Comparison of ENCODE assay signal across 12 cellular contexts in genomic region chr7:121076350-121077164, GRCh38.
DNase-seq lines count a peak whose midpoint lies in the region; ATAC-seq, FAIRE-seq and TF ChIP-seq lines count a peak whose summit lies in the region.
"Had no signal": no experiment of that assay in that cellular context is flagged by ENCODE, and none has a peak within 500 bp of the region (broad histone marks: within the 10 kb centered on the region; RNA-seq: fewer than 3 reads in every experiment).

No MANE protein-coding gene starts in this region.

- no peak overlapping the region for H3K27ac Mint-ChIP-seq in activated CD4-positive, alpha-beta T cell treated with anti-CD3 and anti-CD28 coated beads for 36 hours

- no peak for TF ChIP-seq POLR2A in GM12892 (IDR thresholded peaks at IDR 0.05; ENCODE audit: low read depth, low read length)

- no peaks in the 10 kb centered on the region for H3K9me3 Mint-ChIP-seq in activated CD4-positive, alpha-beta T cell treated with anti-CD3 and anti-CD28 coated beads for 36 hours (ENCODE audit: low read depth)

- intact Hi-C loops in activated CD4-positive, alpha-beta T cell treated with anti-CD3 and anti-CD28 coated beads for 36 hours (cut with DNase I, micrococcal nuclease): no loop called here
- intact Hi-C loops in tibial artery (cut with DNase I; ENCODE audit: low total_unique reads): no loop called here

- H3K4me3 Mint-ChIP-seq in activated CD4-positive, alpha-beta T cell treated with anti-CD3 and anti-CD28 coated beads for 36 hours: no peak overlapping the region

- H3K4me3 ChIP-seq in fibroblast of pulmonary artery (replicated peaks; ENCODE audit: low read depth, low read length) (no peak overlapping the region), tibial artery (no peak overlapping the region)
- H3K4me3 ChIP-seq: body of pancreas had no signal

- ATAC-seq in activated CD4-positive, alpha-beta T cell treated with anti-CD3 and anti-CD28 coated beads for 36 hours: peak; percentile 19
- ATAC-seq in GM19023 (IDR thresholded peaks at IDR 0.05; ENCODE audit: unreplicated experiment): no peak
- ATAC-seq: body of pancreas had no signal

- no peak for TF ChIP-seq CTCF in fibroblast of pulmonary artery (IDR thresholded peaks at IDR 0.05; ENCODE audit: low read length, missing control alignments)
- TF ChIP-seq CTCF in tibial artery (IDR thresholded peaks at IDR 0.05): no peak

- POLR2A ChIA-PET in activated CD4-positive, alpha-beta T cell treated with anti-CD3 and anti-CD28 coated beads for 36 hours (lab: Charles Lee): no interaction called here

- H3K9me3 ChIP-seq in tibial artery: no peaks in the 10 kb centered on the region
- H3K9me3 ChIP-seq: body of pancreas had no signal

- H3K4me1 Mint-ChIP-seq in activated CD4-positive, alpha-beta T cell treated with anti-CD3 and anti-CD28 coated beads for 36 hours: no peaks in the 10 kb centered on the region

- no peaks in the 10 kb centered on the region for H3K27me3 ChIP-seq in tibial artery
- H3K27me3 ChIP-seq: body of pancreas had no signal

- no peaks in the 10 kb centered on the region for H3K36me3 Mint-ChIP-seq in activated CD4-positive, alpha-beta T cell treated with anti-CD3 and anti-CD28 coated beads for 36 hours (ENCODE audit: low read depth)

- peaks cover 0 to 88% (median 29%) of the 10 kb centered on the region in 4 donors for H3K4me1 ChIP-seq in tibial artery
- H3K4me1 ChIP-seq: body of pancreas had no signal

- CTCF ChIA-PET in activated CD4-positive, alpha-beta T cell treated with anti-CD3 and anti-CD28 coated beads for 36 hours (lab: Charles Lee): interaction anchor here (0.6 to 2.0 kb wide), 8 partner anchors 11 to 284 kb away, joined by 3 to 5 read pairs (median 3); partner anchors contain the start of gene CPED1

- DNase-seq in activated CD4-positive, alpha-beta T cell treated with anti-CD3 and anti-CD28 coated beads for 36 hours: no peak
- DNase-seq in activated CD4-positive, alpha-beta T cell treated with anti-CD3 and anti-CD28 coated beads, Interleukin-2, amount 50 U/mL, for 48 hours: no peak
- DNase-seq in SW480 (ENCODE audit: low spot score) (peak; percentile 16), fibroblast of pulmonary artery (ENCODE audit: low read depth) (peak; percentile 72), tibial artery (no peak), GM12892 (ENCODE audit: insufficient read length) (no peak), dermis blood vessel endothelial cell (no peak)
- DNase-seq: 8988T, body of pancreas, hypothalamus, SHP77 had no signal

- peak overlapping the region; percentile 38 to 63 for H3K27ac ChIP-seq in tibial artery
- H3K27ac ChIP-seq: body of pancreas had no signal

- FAIRE-seq in GM12892 (lab: Jason Lieb, UNC): no peak

- no peaks in the 10 kb centered on the region for H3K36me3 ChIP-seq in tibial artery

- peaks cover 16% of the 10 kb centered on the region for H3K27me3 Mint-ChIP-seq in activated CD4-positive, alpha-beta T cell treated with anti-CD3 and anti-CD28 coated beads for 36 hours

Comparison
In these comparisons a context has a peak if more than half of its experiments do, and no peak if none do; other contexts are left out.
1. DNase-seq: peak in SW480 (single experiment) and fibroblast of pulmonary artery (single experiment); none in activated CD4-positive, alpha-beta T cell treated with anti-CD3 and anti-CD28 coated beads for 36 hours (single experiment), activated CD4-positive, alpha-beta T cell treated with anti-CD3 and anti-CD28 coated beads, Interleukin-2, amount 50 U/mL, for 48 hours (0 of 2), tibial artery (0 of 2), GM12892 (single experiment) and dermis blood vessel endothelial cell (single experiment).